In the genomic region with DNA sequence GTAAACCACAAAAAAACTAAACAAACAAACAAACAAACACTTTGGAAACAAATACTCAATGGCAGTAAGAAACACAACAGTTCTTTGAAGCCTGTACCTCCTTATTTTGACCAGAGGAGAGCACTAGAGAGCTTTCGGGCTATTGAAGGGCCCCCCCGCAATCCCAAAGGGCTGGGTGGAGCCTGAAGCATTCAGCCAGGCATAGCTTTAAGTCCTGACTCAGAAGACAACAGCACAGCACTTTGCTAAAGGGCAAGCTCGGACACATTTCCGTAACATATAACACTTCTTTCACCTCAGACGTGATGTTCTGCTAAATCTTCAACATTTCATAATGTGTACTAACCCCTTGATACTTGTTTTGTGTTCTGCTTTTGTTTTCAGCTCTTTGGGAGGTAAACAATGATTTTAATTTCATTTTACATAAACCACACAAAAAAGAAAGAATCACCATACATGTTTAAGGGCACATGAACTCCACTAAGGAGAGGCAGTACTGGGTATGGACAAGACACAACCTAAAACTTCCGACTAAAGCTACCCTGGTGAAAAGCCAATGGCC, we compare ENCODE assay signal across 1 cellular context.
TF ChIP-seq lines count a peak whose summit lies in the region.

No MANE protein-coding gene starts in this region.

TF ChIP-seq in K562, 482 proteins besides CTCF, POLR2A, EP300 and RAD21 (continues in another document):
- TF ChIP-seq HCFC1 (IDR thresholded peaks at IDR 0.05; ENCODE audit: low read depth, low read length) (peak; percentile 22; the same call in 1 of the 2 replicates), CC2D1A (IDR thresholded peaks at IDR 0.05) (peak; percentile 32; the same call in 1 of the 2 replicates), ZNF384 (IDR thresholded peaks at IDR 0.05; ENCODE audit: low read depth, low read length) (0 out of 2 replicates have a peak, but pooled peaks have one; percentile 50), ESRRA (IDR thresholded peaks at IDR 0.05; ENCODE audit: borderline replicate concordance, low read depth) (peak; percentile 35; the same call in 1 of the 2 replicates), KLF16 (IDR thresholded peaks at IDR 0.05) (peak; percentile 56; the same call in 1 of the 2 replicates), MAFG (tag; conservative IDR thresholded peaks at IDR 0.05) (0 out of 2 replicates have a peak, but pooled peaks have one; percentile 8), RFX5 (IDR thresholded peaks at IDR 0.05; ENCODE audit: low read depth, low read length) (no peak), EGR1 (conservative IDR thresholded peaks at IDR 0.05) (no peak), RCOR1 (IDR thresholded peaks at IDR 0.05; ENCODE audit: borderline replicate concordance in 1 of 2, low read depth in 2 of 2, low read length in 2 of 2) (peak in 1 of 2 experiments; percentile 36; a peak in 1 of 4 replicates), ZNF79 (CRISPR knock-in tag; IDR thresholded peaks at IDR 0.05; ENCODE audit: low read depth) (no peak), ZNF184 (CRISPR knock-in tag; IDR thresholded peaks at IDR 0.05) (no peak), BMI1 (IDR thresholded peaks at IDR 0.05; ENCODE audit: low read length) (0 out of 2 replicates have a peak, but pooled peaks have one; percentile 48), STAG1 (CRISPR knock-in tag; IDR thresholded peaks at IDR 0.05; ENCODE audit: borderline replicate concordance) (no peak; the same call in 1 of the 2 replicates), SMC3 (conservative IDR thresholded peaks at IDR 0.05; ENCODE audit: insufficient read depth, low read depth, low read length) (peak; percentile 81), TBL1XR1 (IDR thresholded peaks at IDR 0.05; ENCODE audit: low read length in 2 of 2) (peak in 1 of 2 experiments; percentile 41; a peak in 1 of 4 replicates), MYC (IDR thresholded peaks at IDR 0.05; ENCODE audit: low read depth, low read length) (0 out of 2 replicates have a peak, but pooled peaks have one; percentile 15), MYC (CRISPR knock-in tag; IDR thresholded peaks at IDR 0.05; ENCODE audit: borderline replicate concordance, low read depth) (no peak), RB1 (IDR thresholded peaks at IDR 0.05; ENCODE audit: low read depth) (peak; percentile 45; the same call in 1 of the 2 replicates), MAFK (IDR thresholded peaks at IDR 0.05; ENCODE audit: low read length) (0 out of 2 replicates have a peak, but pooled peaks have one; percentile 50), CREM (IDR thresholded peaks at IDR 0.05; ENCODE audit: low read depth) (0 out of 2 replicates have a peak, but pooled peaks have one; percentile 20), MNT (conservative IDR thresholded peaks at IDR 0.05) (0 out of 4 replicates have a peak, but pooled peaks of 1 of the 2 experiments have one; percentile 13), CBFA2T3 (IDR thresholded peaks at IDR 0.05) (no peak), ZNF695 (CRISPR knock-in tag; IDR thresholded peaks at IDR 0.05) (no peak), MYNN (IDR thresholded peaks at IDR 0.05) (0 out of 2 replicates have a peak, but pooled peaks have one; percentile 12), MYNN (CRISPR knock-in tag; IDR thresholded peaks at IDR 0.05) (no peak), MEIS2 (IDR thresholded peaks at IDR 0.05; ENCODE audit: partially characterized antibody) (no peak), SOX6 (IDR thresholded peaks at IDR 0.05) (0 out of 2 replicates have a peak, but pooled peaks have one; percentile 14), TEAD4 (IDR thresholded peaks at IDR 0.05; ENCODE audit: low read length) (no peak), TEAD4 (CRISPR knock-in tag; IDR thresholded peaks at IDR 0.05; ENCODE audit: borderline replicate concordance) (no peak), MAZ (CRISPR knock-in tag; conservative IDR thresholded peaks at IDR 0.05 in 1 of 2, IDR thresholded peaks at IDR 0.05 in 1 of 2) (peak; percentile 42 to 67; a peak in 2 of 4 replicates), ZNF134 (CRISPR knock-in tag; conservative IDR thresholded peaks at IDR 0.05) (no peak), ARID1B (IDR thresholded peaks at IDR 0.05) (0 out of 2 replicates have a peak, but pooled peaks have one; percentile 5), E2F8 (IDR thresholded peaks at IDR 0.05; ENCODE audit: low read depth, partially characterized antibody) (peak; percentile 57), CEBPG (CRISPR knock-in tag; IDR thresholded peaks at IDR 0.05) (no peak), CEBPG (tag; conservative IDR thresholded peaks at IDR 0.05 in 1 of 2, IDR thresholded peaks at IDR 0.05 in 1 of 2) (no peak), MLLT1 (IDR thresholded peaks at IDR 0.05) (no peak), RHOXF2B (CRISPR knock-in tag; conservative IDR thresholded peaks at IDR 0.05) (no peak), FOSL1 (tag; conservative IDR thresholded peaks at IDR 0.05) (peak; percentile 28; the same call in 1 of the 2 replicates), AFF4 (CRISPR knock-in tag; IDR thresholded peaks at IDR 0.05) (no peak), FOXK2 (conservative IDR thresholded peaks at IDR 0.05 in 1 of 2, IDR thresholded peaks at IDR 0.05 in 1 of 2; ENCODE audit: low read depth in 2 of 2) (peak; percentile 58 to 68; a peak in 3 of 4 replicates), ARID2 (IDR thresholded peaks at IDR 0.05) (0 out of 2 replicates have a peak, but pooled peaks have one; percentile 32), JUN (IDR thresholded peaks at IDR 0.05; ENCODE audit: borderline replicate concordance, low read depth, low read length) (peak; percentile 33; the same call in 1 of the 2 replicates), JUN (CRISPR knock-in tag; IDR thresholded peaks at IDR 0.05; ENCODE audit: borderline replicate concordance) (no peak)
- TF ChIP-seq, protein P1, sequence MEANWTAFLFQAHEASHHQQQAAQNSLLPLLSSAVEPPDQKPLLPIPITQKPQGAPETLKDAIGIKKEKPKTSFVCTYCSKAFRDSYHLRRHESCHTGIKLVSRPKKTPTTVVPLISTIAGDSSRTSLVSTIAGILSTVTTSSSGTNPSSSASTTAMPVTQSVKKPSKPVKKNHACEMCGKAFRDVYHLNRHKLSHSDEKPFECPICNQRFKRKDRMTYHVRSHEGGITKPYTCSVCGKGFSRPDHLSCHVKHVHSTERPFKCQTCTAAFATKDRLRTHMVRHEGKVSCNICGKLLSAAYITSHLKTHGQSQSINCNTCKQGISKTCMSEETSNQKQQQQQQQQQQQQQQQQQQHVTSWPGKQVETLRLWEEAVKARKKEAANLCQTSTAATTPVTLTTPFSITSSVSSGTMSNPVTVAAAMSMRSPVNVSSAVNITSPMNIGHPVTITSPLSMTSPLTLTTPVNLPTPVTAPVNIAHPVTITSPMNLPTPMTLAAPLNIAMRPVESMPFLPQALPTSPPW (CRISPR knock-in tag; IDR thresholded peaks at IDR 0.05) = peak; percentile 100
- TF ChIP-seq, protein P2, sequence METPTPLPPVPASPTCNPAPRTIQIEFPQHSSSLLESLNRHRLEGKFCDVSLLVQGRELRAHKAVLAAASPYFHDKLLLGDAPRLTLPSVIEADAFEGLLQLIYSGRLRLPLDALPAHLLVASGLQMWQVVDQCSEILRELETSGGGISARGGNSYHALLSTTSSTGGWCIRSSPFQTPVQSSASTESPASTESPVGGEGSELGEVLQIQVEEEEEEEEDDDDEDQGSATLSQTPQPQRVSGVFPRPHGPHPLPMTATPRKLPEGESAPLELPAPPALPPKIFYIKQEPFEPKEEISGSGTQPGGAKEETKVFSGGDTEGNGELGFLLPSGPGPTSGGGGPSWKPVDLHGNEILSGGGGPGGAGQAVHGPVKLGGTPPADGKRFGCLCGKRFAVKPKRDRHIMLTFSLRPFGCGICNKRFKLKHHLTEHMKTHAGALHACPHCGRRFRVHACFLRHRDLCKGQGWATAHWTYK (CRISPR knock-in tag; IDR thresholded peaks at IDR 0.05) = no peak
- TF ChIP-seq, protein P3, sequence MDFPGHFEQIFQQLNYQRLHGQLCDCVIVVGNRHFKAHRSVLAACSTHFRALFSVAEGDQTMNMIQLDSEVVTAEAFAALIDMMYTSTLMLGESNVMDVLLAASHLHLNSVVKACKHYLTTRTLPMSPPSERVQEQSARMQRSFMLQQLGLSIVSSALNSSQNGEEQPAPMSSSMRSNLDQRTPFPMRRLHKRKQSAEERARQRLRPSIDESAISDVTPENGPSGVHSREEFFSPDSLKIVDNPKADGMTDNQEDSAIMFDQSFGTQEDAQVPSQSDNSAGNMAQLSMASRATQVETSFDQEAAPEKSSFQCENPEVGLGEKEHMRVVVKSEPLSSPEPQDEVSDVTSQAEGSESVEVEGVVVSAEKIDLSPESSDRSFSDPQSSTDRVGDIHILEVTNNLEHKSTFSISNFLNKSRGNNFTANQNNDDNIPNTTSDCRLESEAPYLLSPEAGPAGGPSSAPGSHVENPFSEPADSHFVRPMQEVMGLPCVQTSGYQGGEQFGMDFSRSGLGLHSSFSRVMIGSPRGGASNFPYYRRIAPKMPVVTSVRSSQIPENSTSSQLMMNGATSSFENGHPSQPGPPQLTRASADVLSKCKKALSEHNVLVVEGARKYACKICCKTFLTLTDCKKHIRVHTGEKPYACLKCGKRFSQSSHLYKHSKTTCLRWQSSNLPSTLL (IDR thresholded peaks at IDR 0.05) = no peak
- TF ChIP-seq, protein P4, sequence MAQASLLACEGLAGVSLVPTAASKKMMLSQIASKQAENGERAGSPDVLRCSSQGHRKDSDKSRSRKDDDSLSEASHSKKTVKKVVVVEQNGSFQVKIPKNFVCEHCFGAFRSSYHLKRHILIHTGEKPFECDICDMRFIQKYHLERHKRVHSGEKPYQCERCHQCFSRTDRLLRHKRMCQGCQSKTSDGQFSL (CRISPR knock-in tag; IDR thresholded peaks at IDR 0.05) = peak; percentile 75
- TF ChIP-seq, protein P4 (tag; IDR thresholded peaks at IDR 0.05) = peak in 1 of 2 experiments; percentile 69; a peak in 2 of 4 replicates
